ENCODE assay signal across 19 cellular contexts in the genomic region with DNA sequence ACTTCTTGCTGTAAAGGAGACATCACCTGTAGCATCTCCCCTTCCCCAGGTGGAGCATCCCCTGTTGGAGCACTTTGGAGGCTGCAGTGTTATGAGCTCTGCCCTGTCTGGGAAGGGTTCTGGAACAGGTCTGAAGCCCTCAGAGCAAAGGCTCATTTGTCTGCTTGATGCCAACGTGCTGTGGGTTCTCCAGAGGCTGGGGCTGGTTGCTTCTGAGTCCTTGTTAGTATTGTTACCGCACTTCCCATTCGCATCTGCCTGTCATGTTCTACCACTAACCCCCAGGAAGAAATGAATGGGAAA.
"Had no signal": no experiment of that assay in that cellular context is flagged by ENCODE, and none has a peak within 500 bp of the region (broad histone marks: within the 10 kb centered on the region; RNA-seq: fewer than 3 reads in every experiment).

No MANE protein-coding gene starts in this region.

- H3K4me1 Mint-ChIP-seq: nephron had no signal

- H3K27me3 ChIP-seq: ascending aorta, cardiac muscle cell, esophagus muscularis mucosa, sigmoid colon, uterus had no signal

- H3K36me3 ChIP-seq: ascending aorta, cardiac muscle cell, esophagus muscularis mucosa, sigmoid colon, uterus had no signal

- H3K4me3 Mint-ChIP-seq: activated CD8-positive, alpha-beta memory T cell treated with anti-CD3 and anti-CD28 coated beads, Interleukin-2, amount 10 ng/mL, durations not matched to agents 7 days and 5 days; activated naive CD8-positive, alpha-beta T cell treated with anti-CD3 and anti-CD28 coated beads, Interleukin-2, amount 10 ng/mL, durations not matched to agents 7 days and 5 days; nephron; stimulated activated naive CD8-positive, alpha-beta T cell treated with anti-CD3 and anti-CD28 coated beads, Interleukin-15, amount 100 ng/mL, for 72 hours; T-helper 1 cell treated with Interleukin-12 subunit alpha and Interleukin-12 subunit beta and Interleukin-4 antibody, amounts not matched to agents 30 μg/mL and 1 μg/mL, for 36 hours had no signal

- H3K4me1 ChIP-seq: ascending aorta, psoas muscle, uterus had no signal

- H3K27me3 Mint-ChIP-seq: activated CD8-positive, alpha-beta memory T cell treated with anti-CD3 and anti-CD28 coated beads, Interleukin-2, amount 10 ng/mL, durations not matched to agents 7 days and 5 days; activated naive CD8-positive, alpha-beta T cell treated with anti-CD3 and anti-CD28 coated beads, Interleukin-2, amount 10 ng/mL, durations not matched to agents 7 days and 5 days; stimulated activated naive CD8-positive, alpha-beta T cell treated with anti-CD3 and anti-CD28 coated beads, Interleukin-15, amount 100 ng/mL, for 72 hours had no signal

- DNase-seq: activated CD4-positive, alpha-beta T cell treated with anti-CD3 and anti-CD28 coated beads, Interleukin-2, amount 50 U/mL, for 4 hours; activated CD8-positive, alpha-beta memory T cell treated with anti-CD3 and anti-CD28 coated beads, Interleukin-2, amount 10 ng/mL, durations not matched to agents 7 days and 5 days; activated gamma-delta T cell; activated naive CD8-positive, alpha-beta T cell treated with anti-CD3 and anti-CD28 coated beads, Interleukin-2, amount 10 ng/mL, durations not matched to agents 7 days and 5 days; activated T-cell treated with anti-CD3 and anti-CD28 coated beads, Interleukin-2, amount 50 U/mL, for 48 hours; glutamatergic neuron; left colon; occipital lobe; psoas muscle; sigmoid colon; stimulated activated CD4-positive, alpha-beta T cell treated with anti-CD3 and anti-CD28 coated beads, Interleukin-4, amount 100 ng/mL, for 1 hour; stimulated activated naive CD8-positive, alpha-beta T cell treated with anti-CD3 and anti-CD28 coated beads, Interleukin-15, amount 100 ng/mL, for 72 hours; uterus had no signal

- H3K9me3 ChIP-seq: ascending aorta, esophagus muscularis mucosa, psoas muscle, sigmoid colon, uterus had no signal

- H3K27ac Mint-ChIP-seq: activated CD8-positive, alpha-beta memory T cell treated with anti-CD3 and anti-CD28 coated beads, Interleukin-2, amount 10 ng/mL, durations not matched to agents 7 days and 5 days; activated naive CD8-positive, alpha-beta T cell treated with anti-CD3 and anti-CD28 coated beads, Interleukin-2, amount 10 ng/mL, durations not matched to agents 7 days and 5 days; nephron; T-helper 1 cell treated with Interleukin-12 subunit alpha and Interleukin-12 subunit beta and Interleukin-4 antibody, amounts not matched to agents 30 μg/mL and 1 μg/mL, for 36 hours had no signal

- ATAC-seq: activated CD4-positive, CD25-positive, alpha-beta regulatory T cell treated with anti-CD3 and anti-CD28 coated beads, Interleukin-2, amount 50 U/mL, for 24 hours; activated CD8-positive, alpha-beta memory T cell treated with anti-CD3 and anti-CD28 coated beads, Interleukin-2, amount 10 ng/mL, durations not matched to agents 7 days and 5 days; left colon; psoas muscle; stimulated activated naive CD8-positive, alpha-beta T cell treated with anti-CD3 and anti-CD28 coated beads, Interleukin-15, amount 100 ng/mL, for 72 hours had no signal

- H3K4me3 ChIP-seq: ascending aorta, cardiac muscle cell, esophagus muscularis mucosa, psoas muscle, sigmoid colon, uterus had no signal

- H3K27ac ChIP-seq: ascending aorta, cardiac muscle cell, esophagus muscularis mucosa, psoas muscle, sigmoid colon, uterus had no signal
